ENCODE assay signal across 25 cellular contexts in the genomic region with DNA sequence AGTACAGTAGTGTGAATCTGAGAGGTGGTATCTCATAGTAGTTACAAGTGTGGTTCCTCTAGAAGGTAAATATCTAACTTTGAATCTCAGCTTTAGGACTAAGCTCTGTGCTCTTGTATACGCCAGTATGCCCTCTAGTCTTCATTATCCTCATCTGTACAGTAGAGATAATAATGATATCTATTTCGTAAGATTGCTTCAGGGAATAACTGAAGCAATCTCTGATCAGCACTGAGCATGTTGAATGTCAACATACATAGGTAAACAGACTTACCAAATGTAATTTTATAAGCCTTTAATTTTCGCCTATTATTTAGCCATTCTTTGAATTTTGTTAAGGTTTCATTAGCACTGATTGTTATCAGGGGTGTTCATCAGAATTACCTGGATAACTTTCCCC.
DNase-seq lines count a peak whose midpoint lies in the region; ATAC-seq, FAIRE-seq and TF ChIP-seq lines count a peak whose summit lies in the region.
"Had no signal": no experiment of that assay in that cellular context is flagged by ENCODE, and none has a peak within 500 bp of the region (broad histone marks: within the 10 kb centered on the region; RNA-seq: fewer than 3 reads in every experiment).

No MANE protein-coding gene starts in this region.

- no peak for FAIRE-seq in bronchial epithelial cell (lab: Jason Lieb, UNC)
- FAIRE-seq: GM12878, GM12892, GM18507 had no signal

- no peaks in the 10 kb centered on the region for H3K36me3 ChIP-seq in bronchial epithelial cell (ENCODE audit: control insufficient read depth, insufficient read depth, low read length)
- H3K36me3 ChIP-seq: BE2C, BLaER1 had no signal

- no peak for ATAC-seq in GM21529 (IDR thresholded peaks at IDR 0.05; ENCODE audit: unreplicated experiment)
- ATAC-seq: GM12878 had no signal

- TF ChIP-seq CTCF in LNCaP clone FGC (IDR thresholded peaks at IDR 0.05; ENCODE audit: control insufficient read depth, extremely low read depth, insufficient read depth) = no peak
- TF ChIP-seq CTCF in bronchial epithelial cell (IDR thresholded peaks at IDR 0.05; ENCODE audit: insufficient read depth, low read length, severe bottlenecking) = no peak

- no peaks in the 10 kb centered on the region for H3K27me3 ChIP-seq in bronchial epithelial cell (ENCODE audit: control insufficient read depth, insufficient read depth, low read length)
- H3K27me3 ChIP-seq: BE2C, BLaER1 had no signal

- H3K4me3 ChIP-seq in LNCaP clone FGC (ENCODE audit: low read depth, low read length) (no peak overlapping the region), bronchial epithelial cell (ENCODE audit: low read depth, low read length) (no peak overlapping the region)
- H3K4me3 ChIP-seq: BLaER1, GM12878 had no signal

- DNase-seq in LNCaP clone FGC (ENCODE audit: low read depth) (peak; percentile 10), NCI-H69 (lab: John Stamatoyannopoulos, UW) (peak; percentile 38), bronchial epithelial cell (ENCODE audit: low read depth) (peak; percentile 53), NCI-H510A treated with DMSO at 0.1 percent for 48 hours (lab: John Stamatoyannopoulos, UW) (no peak), iPS-NIHi7 (ENCODE audit: extremely low spot score) (no peak)
- DNase-seq: 8988T; ACHN; BE2C; C1 segment of cervical spinal cord; CD4-positive, alpha-beta memory T cell; CD4-positive, CD25-positive, alpha-beta regulatory T cell; CD8-positive, alpha-beta memory T cell; COR-L47; DMS 273 treated with DMSO at 0.1 percent for 48 hours; DMS153; DMS53; DMS79; DND-41; EL; GDM1 had no signal

Comparison
In these comparisons a context has a peak if more than half of its experiments do, and no peak if none do; other contexts are left out.
1. DNase-seq: peak in LNCaP clone FGC (single experiment), NCI-H69 (single experiment) and bronchial epithelial cell (single experiment); none in NCI-H510A treated with DMSO at 0.1 percent for 48 hours (single experiment) and iPS-NIHi7 (single experiment).